ENCODE assay signal across 8 cellular contexts in the genomic region with DNA sequence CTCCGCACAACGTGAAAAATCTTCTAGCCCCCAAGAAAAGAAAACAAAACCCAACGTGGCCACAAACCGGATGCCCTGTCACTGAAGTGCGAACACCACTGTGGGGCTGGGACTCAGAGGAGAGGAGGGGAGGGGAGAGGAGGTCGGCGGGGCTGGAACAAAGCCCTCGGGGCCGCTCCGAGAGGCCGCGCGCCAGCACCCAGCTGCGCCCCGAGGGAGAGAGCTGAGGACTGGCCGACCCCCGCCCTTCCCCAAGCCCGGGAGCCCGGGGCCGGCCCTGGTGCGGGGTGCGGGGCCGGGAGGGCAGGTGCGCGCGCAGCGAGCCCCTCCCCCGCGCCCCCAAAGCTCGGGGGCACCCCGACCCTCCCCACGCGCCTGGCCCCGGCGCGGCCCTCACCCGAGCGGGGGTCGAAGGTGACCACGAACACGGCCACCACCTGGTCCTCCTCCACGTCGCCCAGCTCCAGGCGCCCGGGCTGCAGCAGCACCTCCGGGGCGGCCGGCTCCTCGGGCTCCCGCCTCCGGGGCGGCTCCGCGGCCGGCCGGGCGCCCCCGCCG. TPM values are rescaled to one million over a fixed set of nuclear protein-coding genes. Genes with fewer than 3 reads are reported as not detected.
DNase-seq lines count a peak whose midpoint lies in the region; TF ChIP-seq lines count a peak whose summit lies in the region.

No MANE protein-coding gene starts in this region.

- DNase-seq in GOT3 (lab: John Stamatoyannopoulos, UW) (peak; percentile 2), M059J (ENCODE audit: low read depth) (peak; percentile 59), lung microvascular endothelial cell (ENCODE audit: low read depth in 2 of 2) (peak; percentile 56 to 57), inferior parietal cortex (ENCODE audit: extremely low spot score) (no peak)
- DNase-seq in activated CD4-positive, alpha-beta T cell treated with anti-CD3 and anti-CD28 coated beads for 48 hours: peak; percentile 70
- DNase-seq in stimulated activated CD8-positive, alpha-beta memory T cell treated with anti-CD3 and anti-CD28 coated beads, Interleukin-15, amount 100 ng/mL, for 1 hour (ENCODE audit: low read depth): peak; percentile 43

- peaks cover 14% of the 10 kb centered on the region for H3K27me3 Mint-ChIP-seq in dendritic cell treated with granulocyte-macrophage colony-stimulating factor and Interleukin-4, amounts not matched to agents 40 ng/mL and 50 ng/mL, for 4 days

- peaks cover 50% of the 10 kb centered on the region for H3K4me1 Mint-ChIP-seq in dendritic cell treated with granulocyte-macrophage colony-stimulating factor and Interleukin-4, amounts not matched to agents 40 ng/mL and 50 ng/mL, for 4 days (ENCODE audit: low read depth)

- H3K9me3 Mint-ChIP-seq in dendritic cell treated with granulocyte-macrophage colony-stimulating factor and Interleukin-4, amounts not matched to agents 40 ng/mL and 50 ng/mL, for 4 days: no peaks in the 10 kb centered on the region

- intact Hi-C loops in dendritic cell treated with granulocyte-macrophage colony-stimulating factor and Interleukin-4, amounts not matched to agents 40 ng/mL and 50 ng/mL, for 4 days (cut with micrococcal nuclease): loop anchor here (5.0 kb wide), 1 partner anchor 36 kb away; a partner anchor contains a TSS

- H3K4me3 ChIP-seq in GM12875 (ENCODE audit: low read depth, low read length): peak overlapping the region; percentile 70

- H3K4me3 Mint-ChIP-seq in dendritic cell treated with granulocyte-macrophage colony-stimulating factor and Interleukin-4, amounts not matched to agents 40 ng/mL and 50 ng/mL, for 4 days: peak overlapping the region; percentile 77

- H3K36me3 Mint-ChIP-seq in dendritic cell treated with granulocyte-macrophage colony-stimulating factor and Interleukin-4, amounts not matched to agents 40 ng/mL and 50 ng/mL, for 4 days (ENCODE audit: low read depth): peaks cover 17% of the 10 kb centered on the region

- TF ChIP-seq CTCF in GM12875 (IDR thresholded peaks at IDR 0.05; ENCODE audit: borderline replicate concordance, insufficient read depth, low read depth, low read length): no peak

- H3K27ac Mint-ChIP-seq in dendritic cell treated with granulocyte-macrophage colony-stimulating factor and Interleukin-4, amounts not matched to agents 40 ng/mL and 50 ng/mL, for 4 days: peak overlapping the region; percentile 61

RNA-seq across cellular contexts. Expression of a gene that starts 0.4 kb away (rescaled TPM):
- total RNA-seq in M059J (2014; rRNA removed; shearing (Covaris generic)): 8.1 and 10.7 TPM in 2 replicates
- total RNA-seq in lung microvascular endothelial cell: 59.1 and 69.2 TPM in 2 replicates

RNA-seq across cellular contexts. Expression of a gene that starts 6.6 kb away (rescaled TPM):
- not detected in 2 replicates for total RNA-seq in M059J (2014; rRNA removed; shearing (Covaris generic))
- under 0.01 TPM in 2 replicates for total RNA-seq in lung microvascular endothelial cell

RNA-seq across cellular contexts. Expression of a gene that starts 36.6 kb away (rescaled TPM):
- total RNA-seq in M059J (2014; rRNA removed; shearing (Covaris generic)): 320 and 374 TPM in 2 replicates
- 91.5 and 117 TPM in 2 replicates for total RNA-seq in lung microvascular endothelial cell
